Comparison of ENCODE assay signal across 20 cellular contexts in genomic region chr10:133489816-133490588, GRCh38. TPM values are rescaled to one million over a fixed set of nuclear protein-coding genes. Genes with fewer than 3 reads are reported as not detected.
A peak's percentile ranks its signal among the peaks of the same experiment; 100 is the strongest.
DNase-seq lines count a peak whose midpoint lies in the region; ATAC-seq and TF ChIP-seq lines count a peak whose summit lies in the region.
"Had no signal": no experiment of that assay in that cellular context is flagged by ENCODE, and none has a peak within 500 bp of the region (broad histone marks: within the 10 kb centered on the region; RNA-seq: fewer than 3 reads in every experiment).

No MANE protein-coding gene starts in this region.

- H3K4me3 ChIP-seq in GM06990 (replicated peaks; ENCODE audit: low read depth, low read length) (no peak overlapping the region), MM.1S (ENCODE audit: low read length) (no peak overlapping the region), smooth muscle cell (no peak overlapping the region), neural progenitor cell (no peak overlapping the region), SK-N-SH (ENCODE audit: low read depth in 2 of 2, low read length in 1 of 2) (no peak overlapping the region)
- H3K4me3 ChIP-seq: GM23248, hepatocyte, left ventricle myocardium inferior, PC-9, stomach had no signal

- ATAC-seq in GM18867 (IDR thresholded peaks at IDR 0.05; ENCODE audit: unreplicated experiment) (peak; percentile 44), HG02623 (IDR thresholded peaks at IDR 0.05; ENCODE audit: unreplicated experiment) (peak; percentile 52)

- no TSS peak for BruUV-seq in Calu3 (replicated peaks; lab: Mats Ljungman, UMichigan)

- H3F3A ChIP-seq in MM.1S (ENCODE audit: insufficient read depth, low read length), result no peaks in the 10 kb centered on the region
- no peaks in the 10 kb centered on the region for H3F3A ChIP-seq in smooth muscle cell (ENCODE audit: low read depth)
- H3F3A ChIP-seq in neural progenitor cell (ENCODE audit: low read depth), result no peaks in the 10 kb centered on the region
- no peaks in the 10 kb centered on the region for H3F3A ChIP-seq in SK-N-SH (replicated peaks; ENCODE audit: insufficient read depth)

- POLR2A ChIA-PET in SK-N-SH (lab: Yijun Ruan, JAX), result no interaction called here

- H4K20me1 ChIP-seq in MM.1S (ENCODE audit: insufficient read depth, low read length) (no peaks in the 10 kb centered on the region), smooth muscle cell (ENCODE audit: low read depth) (no peaks in the 10 kb centered on the region), neural progenitor cell (ENCODE audit: low read depth) (no peaks in the 10 kb centered on the region), SK-N-SH (ENCODE audit: insufficient read depth) (no peaks in the 10 kb centered on the region)

- H3K4me3 Mint-ChIP-seq in Calu3 (ENCODE audit: low read depth, unreplicated experiment) (no peak overlapping the region), neural progenitor cell (no peak overlapping the region)
- H3K4me3 Mint-ChIP-seq: activated naive CD8-positive, alpha-beta T cell treated with anti-CD3 and anti-CD28 coated beads, Interleukin-2, amount 10 ng/mL, durations not matched to agents 7 days and 5 days; T-helper 1 cell treated with Interleukin-12 subunit alpha and Interleukin-12 subunit beta and Interleukin-4 antibody, amounts not matched to agents 30 μg/mL and 1 μg/mL, for 36 hours had no signal

- no peaks in the 10 kb centered on the region for H3K27me3 Mint-ChIP-seq in Calu3 (ENCODE audit: unreplicated experiment)
- H3K27me3 Mint-ChIP-seq in neural progenitor cell (ENCODE audit: insufficient read depth, low read depth), result peaks cover 2% of the 10 kb centered on the region

- H3K4me1 Mint-ChIP-seq in Calu3 (ENCODE audit: low read depth, unreplicated experiment), result no peaks in the 10 kb centered on the region
- no peaks in the 10 kb centered on the region for H3K4me1 Mint-ChIP-seq in neural progenitor cell

- no peak overlapping the region for H3K27ac Mint-ChIP-seq in Calu3 (ENCODE audit: unreplicated experiment)
- no peak overlapping the region for H3K27ac Mint-ChIP-seq in neural progenitor cell
- H3K27ac Mint-ChIP-seq: activated naive CD8-positive, alpha-beta T cell treated with anti-CD3 and anti-CD28 coated beads, Interleukin-2, amount 10 ng/mL, durations not matched to agents 7 days and 5 days; naive B cell; T-helper 1 cell treated with Interleukin-12 subunit alpha and Interleukin-12 subunit beta and Interleukin-4 antibody, amounts not matched to agents 30 μg/mL and 1 μg/mL, for 36 hours had no signal

- H3K9me3 Mint-ChIP-seq in Calu3 (ENCODE audit: low read depth, unreplicated experiment) (peaks cover 16% of the 10 kb centered on the region), neural progenitor cell (peaks cover 33% of the 10 kb centered on the region)

- H3K9me3 ChIP-seq in MM.1S (replicated peaks; ENCODE audit: insufficient read depth, low read length) (no peaks in the 10 kb centered on the region; the same call in 1 of the 2 replicates), smooth muscle cell (replicated peaks; ENCODE audit: low read depth) (peaks cover 29% of the 10 kb centered on the region), neural progenitor cell (ENCODE audit: low read depth) (peaks cover 24% of the 10 kb centered on the region), SK-N-SH (peaks cover 11% of the 10 kb centered on the region; the same call in 1 of the 2 replicates)

- H3K27me3 ChIP-seq in GM06990 (replicated peaks; ENCODE audit: control insufficient read depth, insufficient read depth, low read length) (no peaks in the 10 kb centered on the region), MM.1S (replicated peaks; ENCODE audit: insufficient read depth, low read length) (peaks cover 14% of the 10 kb centered on the region), smooth muscle cell (ENCODE audit: low read depth) (no peaks in the 10 kb centered on the region), neural progenitor cell (no peaks in the 10 kb centered on the region), SK-N-SH (ENCODE audit: insufficient read depth) (no peaks in the 10 kb centered on the region)
- H3K27me3 ChIP-seq: hepatocyte, stomach had no signal

- TF ChIP-seq RAD21 in SK-N-SH (IDR thresholded peaks at IDR 0.05; ENCODE audit: low read length), result no peak

- intact Hi-C loops in Calu3 (cut with micrococcal nuclease; ENCODE audit: unreplicated experiment), result no loop called here

- no peaks in the 10 kb centered on the region for H3K9me2 ChIP-seq in MM.1S (replicated peaks; ENCODE audit: insufficient read depth, low read length)
- no peaks in the 10 kb centered on the region for H3K9me2 ChIP-seq in SK-N-SH

- TF ChIP-seq EP300 in SK-N-SH (IDR thresholded peaks at IDR 0.05; ENCODE audit: borderline replicate concordance in 1 of 2, low read depth in 1 of 2, low read length in 1 of 2), result no peak

- no peak overlapping the region for H2AFZ ChIP-seq in MM.1S (ENCODE audit: low read length)
- H2AFZ ChIP-seq in smooth muscle cell (ENCODE audit: low read depth), result no peak overlapping the region
- H2AFZ ChIP-seq in neural progenitor cell (replicated peaks), result no peak overlapping the region
- H2AFZ ChIP-seq in SK-N-SH (ENCODE audit: low read depth), result no peak overlapping the region
- H2AFZ ChIP-seq: GM23248, hepatocyte, PC-9 had no signal

- TF ChIP-seq CTCF in GM06990 (IDR thresholded peaks at IDR 0.05; ENCODE audit: insufficient read depth, low read length, poor library complexity, severe bottlenecking) (no peak), MM.1S (IDR thresholded peaks at IDR 0.05; ENCODE audit: low read length) (no peak), smooth muscle cell (IDR thresholded peaks at IDR 0.05; ENCODE audit: borderline replicate concordance, insufficient read depth, poor library complexity, severe bottlenecking) (no peak), Calu3 (IDR thresholded peaks at IDR 0.05; ENCODE audit: unreplicated experiment) (no peak), neural progenitor cell (IDR thresholded peaks at IDR 0.05) (no peak), SK-N-SH (IDR thresholded peaks at IDR 0.05) (no peak)

- H3K36me3 ChIP-seq in GM06990 (ENCODE audit: control insufficient read depth, insufficient read depth, low read length) (no peaks in the 10 kb centered on the region), MM.1S (replicated peaks; ENCODE audit: insufficient read depth, low read length) (no peaks in the 10 kb centered on the region), smooth muscle cell (ENCODE audit: low read depth) (no peaks in the 10 kb centered on the region), neural progenitor cell (no peaks in the 10 kb centered on the region), SK-N-SH (replicated peaks in 1 of 2; ENCODE audit: control insufficient read depth in 1 of 2, insufficient read depth in 2 of 2, low read length in 1 of 2) (no peaks in the 10 kb centered on the region)

- H3K4me2 ChIP-seq in MM.1S (ENCODE audit: low read depth, low read length) (0 out of 2 replicates have a peak overlapping the region, but pooled peaks have one; percentile 10), smooth muscle cell (no peak overlapping the region), neural progenitor cell (no peak overlapping the region), SK-N-SH (no peak overlapping the region)
- H3K4me2 ChIP-seq: hepatocyte, PC-9 had no signal

- peaks cover 10% of the 10 kb centered on the region for H3K4me1 ChIP-seq in MM.1S (ENCODE audit: low read length)
- H3K4me1 ChIP-seq in smooth muscle cell (ENCODE audit: low read depth), result no peaks in the 10 kb centered on the region
- no peaks in the 10 kb centered on the region for H3K4me1 ChIP-seq in neural progenitor cell
- H3K4me1 ChIP-seq in SK-N-SH (ENCODE audit: control insufficient read depth in 1 of 2, insufficient read depth in 2 of 2, low read depth in 1 of 2, low read length in 1 of 2), result no peaks in the 10 kb centered on the region
- H3K4me1 ChIP-seq: left ventricle myocardium inferior, stomach had no signal

- CTCF ChIA-PET in Calu3 (lab: Charles Lee), result no interaction called here
- CTCF ChIA-PET in SK-N-SH (lab: Yijun Ruan, JAX), result no interaction called here

- H3K36me3 Mint-ChIP-seq in Calu3 (ENCODE audit: insufficient read depth, unreplicated experiment), result peaks cover 5% of the 10 kb centered on the region
- peaks cover 2% of the 10 kb centered on the region for H3K36me3 Mint-ChIP-seq in neural progenitor cell

- H3K27ac ChIP-seq in MM.1S (ENCODE audit: low read length) (peak overlapping the region; percentile 49; the same call in 1 of the 2 replicates), smooth muscle cell (ENCODE audit: low read depth) (no peak overlapping the region), neural progenitor cell (no peak overlapping the region), SK-N-SH (ENCODE audit: low read depth in 2 of 2, low read length in 1 of 2) (no peak overlapping the region)
- H3K27ac ChIP-seq: GM23248, hepatocyte, left ventricle myocardium inferior, PC-9, stomach had no signal

- WGBS in smooth muscle cell (ENCODE audit: low lambda C conversion rate), result 43% methylated on average over 2 of the region's 2 CpGs
- 0% methylated on average over 2 of the region's 2 CpGs for WGBS in SK-N-SH (ENCODE audit: low lambda C conversion rate)

- H3K79me2 ChIP-seq in MM.1S (ENCODE audit: low read length) (no peaks in the 10 kb centered on the region), smooth muscle cell (ENCODE audit: low read depth) (no peaks in the 10 kb centered on the region), neural progenitor cell (ENCODE audit: low read depth) (no peaks in the 10 kb centered on the region), SK-N-SH (ENCODE audit: insufficient read depth) (no peaks in the 10 kb centered on the region)
- H3K79me2 ChIP-seq: hepatocyte had no signal

- H3K9ac ChIP-seq in MM.1S (ENCODE audit: low read length), result no peak overlapping the region
- H3K9ac ChIP-seq in smooth muscle cell (ENCODE audit: low read depth), result no peak overlapping the region
- no peak overlapping the region for H3K9ac ChIP-seq in neural progenitor cell
- no peak overlapping the region for H3K9ac ChIP-seq in SK-N-SH
- H3K9ac ChIP-seq: GM23248 had no signal

- DNase-seq in GM06990 (ENCODE audit: extremely low read depth, insufficient read length) (peak; percentile 45), MM.1S (peak; percentile 65), smooth muscle cell (lab: John Stamatoyannopoulos, UW; ENCODE audit: unreplicated experiment) (no peak), Calu3 (no peak), neural progenitor cell (ENCODE audit: low spot score) (no peak), SK-N-SH (no peak)
- DNase-seq: activated CD4-positive, alpha-beta T cell treated with anti-CD3 and anti-CD28 coated beads, Interleukin-2, amount 50 U/mL, for 1 hour; activated naive CD8-positive, alpha-beta T cell treated with anti-CD3 and anti-CD28 coated beads, Interleukin-2, amount 10 ng/mL, durations not matched to agents 7 days and 5 days; AML-193; GM23248; left ventricle myocardium inferior; naive B cell; NCI-H1092; PC-9; stimulated activated CD4-positive, alpha-beta T cell treated with anti-CD3 and anti-CD28 coated beads, Interleukin-2, amount 100 ng/mL, for 48 hours; stomach had no signal

RNA-seq across cellular contexts. Expression of gene SCART1, which starts 36.3 kb away (rescaled TPM):
- total RNA-seq in smooth muscle cell (1.1 and 2.2 TPM in 2 replicates), Calu3 (2022) (1.8 and 2.2 TPM in 2 replicates), neural progenitor cell (ENCODE audit: low replicate concordance) (0.49 and 1.1 TPM in 2 replicates)
- polyA plus RNA-seq in smooth muscle cell (0.45 and 1.7 TPM in 2 replicates), SK-N-SH (2012; rRNA removed) (2.1 and 3.4 TPM in 2 replicates)
- polyA plus RNA-seq in SK-N-SH (2012; cell fraction: cytosol; rRNA removed), result 0.46 and 0.51 TPM in 2 replicates
- polyA plus RNA-seq in SK-N-SH (2012; cell fraction: nucleus; rRNA removed), result 18.0 and 20.6 TPM in 2 replicates

RNA-seq across cellular contexts. Expression of gene CYP2E1, which starts 37.2 kb away (rescaled TPM):
- total RNA-seq in smooth muscle cell (3.1 and 10.8 TPM in 2 replicates), Calu3 (2022) (1.7 and 3.5 TPM in 2 replicates), neural progenitor cell (ENCODE audit: low replicate concordance) (0.36 and 0.50 TPM in 2 replicates)
- polyA plus RNA-seq in smooth muscle cell (1.1 and 1.3 TPM in 2 replicates), SK-N-SH (2012; rRNA removed) (0.61 and 1.3 TPM in 2 replicates)
- 0.30 and 0.41 TPM in 2 replicates for polyA plus RNA-seq in SK-N-SH (2012; cell fraction: cytosol; rRNA removed)
- polyA plus RNA-seq in SK-N-SH (2012; cell fraction: nucleus; rRNA removed), result 8.6 and 11.8 TPM in 2 replicates
- total RNA-seq: GM23248 had no signal

Comparison
In these comparisons a context has a peak if more than half of its experiments do, and no peak if none do; other contexts are left out.
1. DNase-seq: peak in GM06990 (single experiment) and MM.1S (single experiment); none in smooth muscle cell (single experiment), Calu3 (single experiment), neural progenitor cell (single experiment) and SK-N-SH (single experiment).